Comparison of ENCODE assay signal across 9 cellular contexts in the genomic region with DNA sequence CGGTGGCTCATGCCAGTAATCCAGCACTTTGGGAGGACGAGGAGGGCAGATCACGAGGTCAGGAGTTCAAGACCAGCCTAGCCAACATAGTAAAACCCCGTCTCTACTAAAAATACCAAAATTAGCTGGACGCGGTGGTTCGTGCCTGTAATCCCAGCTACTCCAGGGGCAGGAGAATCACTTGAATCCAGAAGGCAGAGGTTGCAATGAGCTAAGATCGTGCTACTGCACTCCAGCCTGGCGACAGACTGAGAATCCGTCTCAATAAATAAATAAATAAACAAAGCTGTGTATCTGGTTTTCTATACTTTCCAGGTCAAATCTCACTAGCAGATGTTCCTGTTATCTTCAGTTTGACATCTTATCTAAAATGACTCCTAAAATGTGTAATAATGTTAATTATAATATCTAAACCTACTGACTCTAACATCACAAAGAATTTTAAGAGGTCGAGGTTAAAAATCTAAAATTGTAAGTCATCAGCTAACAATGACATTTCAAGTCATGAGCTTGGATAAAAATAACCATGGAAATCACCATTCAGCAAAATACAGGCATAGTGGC. TPM values are rescaled to one million over a fixed set of nuclear protein-coding genes. Genes with fewer than 3 reads are reported as not detected.
A peak's percentile ranks its signal among the peaks of the same experiment; 100 is the strongest.
DNase-seq lines count a peak whose midpoint lies in the region; ATAC-seq, FAIRE-seq and TF ChIP-seq lines count a peak whose summit lies in the region.
"Had no signal": no experiment of that assay in that cellular context is flagged by ENCODE, and none has a peak within 500 bp of the region (broad histone marks: within the 10 kb centered on the region; RNA-seq: fewer than 3 reads in every experiment).

No MANE protein-coding gene starts in this region.

- peak overlapping the region; percentile 87 for H3K4me3 ChIP-seq in AG09309 (ENCODE audit: control insufficient read depth, low read depth, low read length)
- peak overlapping the region; percentile 66 for H3K4me3 ChIP-seq in HL-60 (replicated peaks; ENCODE audit: insufficient read depth, low read length)
- H3K4me3 ChIP-seq in bronchial epithelial cell (ENCODE audit: low read depth, low read length): peak overlapping the region; percentile 85
- H3K4me3 ChIP-seq in mesodermal cell (ENCODE audit: extremely low read depth, insufficient read depth, low read length, poor library complexity, severe bottlenecking): peak overlapping the region; percentile 83
- H3K4me3 ChIP-seq in sigmoid colon: no peak overlapping the region

- TF ChIP-seq POLR2A in sigmoid colon (IDR thresholded peaks at IDR 0.05): no peak

- H3K4me1 ChIP-seq in mesodermal cell (ENCODE audit: control insufficient read depth, insufficient read depth, low read length, poor library complexity, severe bottlenecking): peaks cover 8% of the 10 kb centered on the region
- H3K4me1 ChIP-seq in sigmoid colon: peaks cover 0 to 36% (median 29%) of the 10 kb centered on the region in 4 donors

- 100% methylated on average over 4 to 7 of the region's 11 CpGs for WGBS in mesodermal cell (ENCODE audit: insufficient coverage in 2 of 2), 2 experiments
- WGBS in sigmoid colon, 2 donors: 89 to 93% methylated on average over 11 of the region's 11 CpGs

- TF ChIP-seq CTCF in AG09309 (IDR thresholded peaks at IDR 0.05; ENCODE audit: control insufficient read depth, insufficient read depth, low read depth, low read length, missing control alignments): no peak
- no peak for TF ChIP-seq CTCF in HL-60 (IDR thresholded peaks at IDR 0.05; ENCODE audit: insufficient read depth, low read length)
- no peak for TF ChIP-seq CTCF in bronchial epithelial cell (IDR thresholded peaks at IDR 0.05; ENCODE audit: insufficient read depth, low read length, severe bottlenecking)
- no peak for TF ChIP-seq CTCF in sigmoid colon (IDR thresholded peaks at IDR 0.05)

- DNase-seq in AG09309 (ENCODE audit: low read depth) (no peak), HL-60 (ENCODE audit: low read depth in 1 of 2, low spot score in 1 of 2) (no peak), bronchial epithelial cell (ENCODE audit: low read depth) (no peak), sigmoid colon (no peak)

- ATAC-seq in GM21381 (IDR thresholded peaks at IDR 0.05; ENCODE audit: unreplicated experiment) (no peak), GM21526 (IDR thresholded peaks at IDR 0.05; ENCODE audit: low FRiP score, unreplicated experiment) (no peak), HG03039 (IDR thresholded peaks at IDR 0.05; ENCODE audit: unreplicated experiment) (no peak)

- no peaks in the 10 kb centered on the region for H3K9me3 ChIP-seq in mesodermal cell (ENCODE audit: control insufficient read depth, low read length)
- no peaks in the 10 kb centered on the region for H3K9me3 ChIP-seq in sigmoid colon

- H3K27me3 ChIP-seq in HL-60 (ENCODE audit: insufficient read depth, poor library complexity, severe bottlenecking): no peaks in the 10 kb centered on the region
- H3K27me3 ChIP-seq in bronchial epithelial cell (ENCODE audit: control insufficient read depth, insufficient read depth, low read length): no peaks in the 10 kb centered on the region
- no peaks in the 10 kb centered on the region for H3K27me3 ChIP-seq in sigmoid colon

- H3K36me3 ChIP-seq in bronchial epithelial cell (ENCODE audit: control insufficient read depth, insufficient read depth, low read length): no peaks in the 10 kb centered on the region
- H3K36me3 ChIP-seq in mesodermal cell (ENCODE audit: control insufficient read depth, insufficient read depth, low read length): peaks cover 7% of the 10 kb centered on the region
- H3K36me3 ChIP-seq in sigmoid colon: no peaks in the 10 kb centered on the region

- TF ChIP-seq EP300 in sigmoid colon (IDR thresholded peaks at IDR 0.05): no peak

- no peak for FAIRE-seq in bronchial epithelial cell (lab: Jason Lieb, UNC)
- FAIRE-seq: endometrium had no signal

- H3K27ac ChIP-seq in HL-60 (replicated peaks): peak overlapping the region; percentile 87
- no peak overlapping the region for H3K27ac ChIP-seq in mesodermal cell (ENCODE audit: low read depth, low read length, severe bottlenecking)
- no peak overlapping the region for H3K27ac ChIP-seq in sigmoid colon

- intact Hi-C loops in sigmoid colon (cut with DNase I): loop anchor here (5.0 kb wide), 1 partner anchor 142 kb away; the partner anchor contains the start of genes PPP2R3C and PRORP

RNA-seq across cellular contexts. Expression of gene SRP54, which starts 2.4 kb away (rescaled TPM):
- total RNA-seq in bronchial epithelial cell (86.2 and 87.1 TPM in 2 replicates), sigmoid colon (10 to 100 TPM; 29.9 to 36.1 (median 34.6) TPM)
- 59.1 TPM for polyA plus RNA-seq in mesodermal cell (2013, experiment 1 of 2)
- 60.8 TPM for polyA plus RNA-seq in mesodermal cell (2013, experiment 2 of 2)
- 10 to 100 TPM; 31.9 to 35.6 (median 33.0) TPM for polyA plus RNA-seq in sigmoid colon

Comparison
In these comparisons a context has a peak if more than half of its experiments do, and no peak if none do; other contexts are left out.
1. H3K4me3 ChIP-seq: peak in AG09309 (single experiment), HL-60 (single experiment), bronchial epithelial cell (single experiment) and mesodermal cell (single experiment); none in sigmoid colon (0 of 4).